ENCODE assay signal across 1 cellular context in the genomic region with DNA sequence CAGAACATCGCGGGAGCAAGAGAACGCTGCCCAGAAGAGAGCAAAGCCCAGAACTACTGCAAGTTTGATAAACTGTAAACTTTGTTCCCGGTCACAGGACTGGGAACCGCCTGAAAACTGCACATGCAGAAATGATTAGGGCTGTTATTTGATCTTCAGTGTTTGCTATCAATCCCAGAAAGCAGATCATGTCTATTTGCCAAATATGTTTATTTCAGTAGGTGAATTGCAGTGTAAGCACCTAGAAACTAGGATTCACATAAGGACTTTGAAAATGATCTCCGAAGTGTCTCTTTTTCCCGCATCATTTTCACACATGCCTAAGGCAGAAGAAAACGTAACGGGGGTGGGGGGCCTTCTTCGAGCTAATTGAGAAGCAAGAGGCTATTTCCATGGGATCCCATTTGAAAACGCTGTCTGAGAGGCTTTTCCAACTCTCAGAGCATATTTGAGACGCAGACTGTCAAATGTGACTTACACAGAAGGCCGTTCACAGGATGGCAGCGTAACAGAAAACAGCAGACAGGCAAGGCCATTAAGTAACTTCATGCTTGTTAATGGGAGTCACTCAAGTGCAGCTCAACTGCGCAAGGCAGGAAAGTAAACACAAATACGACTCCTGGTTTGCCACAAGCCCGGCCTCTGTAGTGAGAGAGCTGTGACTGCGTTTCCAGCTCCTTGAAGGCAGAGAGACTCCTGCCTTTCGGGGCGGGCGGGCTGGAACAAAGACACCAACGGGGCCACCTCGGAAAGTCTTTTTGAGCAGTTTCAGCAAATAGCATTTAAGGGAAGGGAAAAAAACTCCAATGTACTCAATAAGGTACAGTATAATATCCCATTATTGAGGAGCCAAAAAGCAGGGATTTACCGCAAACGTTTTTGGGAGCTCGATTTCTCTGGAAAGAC.
TF ChIP-seq lines count a peak whose summit lies in the region.

No MANE protein-coding gene starts in this region.

TF ChIP-seq in HepG2, 621 proteins besides CTCF, POLR2A, EP300 and RAD21 (continued from another document and continues in another):
- TF ChIP-seq AHDC1 (CRISPR knock-in tag; IDR thresholded peaks at IDR 0.05; ENCODE audit: borderline replicate concordance) (0 out of 2 replicates have a peak, but pooled peaks have one; percentile 32), ZFAT (CRISPR knock-in tag; conservative IDR thresholded peaks at IDR 0.05) (no peak), MEF2D (CRISPR knock-in tag; IDR thresholded peaks at IDR 0.05) (peak; percentile 71), ATF7-NPFF (CRISPR knock-in tag; IDR thresholded peaks at IDR 0.05; ENCODE audit: low read depth) (peak; percentile 81; the same call in 1 of the 2 replicates), LCORL (IDR thresholded peaks at IDR 0.05) (no peak), LCORL (CRISPR knock-in tag; IDR thresholded peaks at IDR 0.05) (peak; percentile 93), ZBTB21 (CRISPR knock-in tag; IDR thresholded peaks at IDR 0.05) (no peak), MLLT10 (CRISPR knock-in tag; IDR thresholded peaks at IDR 0.05) (no peak), ZNF292 (CRISPR knock-in tag; IDR thresholded peaks at IDR 0.05; ENCODE audit: borderline replicate concordance, low read depth) (peak; percentile 99), ZNF629 (CRISPR knock-in tag; conservative IDR thresholded peaks at IDR 0.05) (peak; percentile 63), ZNF792 (CRISPR knock-in tag; IDR thresholded peaks at IDR 0.05) (peak; percentile 80), UBTF (CRISPR knock-in tag; IDR thresholded peaks at IDR 0.05) (peak; percentile 96), ERF (CRISPR knock-in tag; IDR thresholded peaks at IDR 0.05) (peak; percentile 87), REXO4 (CRISPR knock-in tag; IDR thresholded peaks at IDR 0.05; ENCODE audit: borderline replicate concordance) (no peak), BCL6 (CRISPR knock-in tag; IDR thresholded peaks at IDR 0.05) (peak; percentile 88), KDM4B (CRISPR knock-in tag; IDR thresholded peaks at IDR 0.05) (peak; percentile 93), RXRB (CRISPR knock-in tag; IDR thresholded peaks at IDR 0.05; ENCODE audit: borderline replicate concordance) (peak; percentile 70), SIX1 (CRISPR knock-in tag; IDR thresholded peaks at IDR 0.05; ENCODE audit: borderline replicate concordance) (peak; percentile 45), CHCHD3 (CRISPR knock-in tag; IDR thresholded peaks at IDR 0.05) (no peak), ZNF790 (CRISPR knock-in tag; IDR thresholded peaks at IDR 0.05; ENCODE audit: borderline replicate concordance) (no peak), SMAD9 (CRISPR knock-in tag; IDR thresholded peaks at IDR 0.05) (no peak), NFE2L2 (IDR thresholded peaks at IDR 0.05; ENCODE audit: low read length) (no peak), SP1 (IDR thresholded peaks at IDR 0.05) (no peak), SP1 (CRISPR knock-in tag; IDR thresholded peaks at IDR 0.05) (no peak; the same call in 1 of the 2 replicates), ZIK1 (CRISPR knock-in tag; IDR thresholded peaks at IDR 0.05; ENCODE audit: borderline replicate concordance, low read depth) (no peak), ZNF446 (CRISPR knock-in tag; IDR thresholded peaks at IDR 0.05) (0 out of 2 replicates have a peak, but pooled peaks have one; percentile 16), ARNTL (CRISPR knock-in tag; IDR thresholded peaks at IDR 0.05) (no peak), ZFP36L2 (CRISPR knock-in tag; IDR thresholded peaks at IDR 0.05) (no peak), HHEX (CRISPR knock-in tag; IDR thresholded peaks at IDR 0.05) (peak; percentile 68), ZNF124 (CRISPR knock-in tag; IDR thresholded peaks at IDR 0.05) (peak; percentile 93), GABPA (IDR thresholded peaks at IDR 0.05; ENCODE audit: low read depth, low read length) (no peak), GABPA (CRISPR knock-in tag; IDR thresholded peaks at IDR 0.05; ENCODE audit: low read depth) (peak; percentile 51; the same call in 1 of the 2 replicates), ARHGAP35 (CRISPR knock-in tag; IDR thresholded peaks at IDR 0.05; ENCODE audit: borderline replicate concordance) (peak; percentile 75; the same call in 1 of the 2 replicates), NFRKB (IDR thresholded peaks at IDR 0.05) (no peak), ZNF766 (CRISPR knock-in tag; IDR thresholded peaks at IDR 0.05; ENCODE audit: borderline replicate concordance) (no peak; the same call in 1 of the 2 replicates), SOX6 (IDR thresholded peaks at IDR 0.05) (no peak), SOX6 (CRISPR knock-in tag; IDR thresholded peaks at IDR 0.05) (peak; percentile 89), SSRP1 (CRISPR knock-in tag; IDR thresholded peaks at IDR 0.05) (no peak), HMG20A (CRISPR knock-in tag; IDR thresholded peaks at IDR 0.05; ENCODE audit: borderline replicate concordance) (peak; percentile 79), CREB1 (IDR thresholded peaks at IDR 0.05) (no peak), CREB1 (CRISPR knock-in tag; IDR thresholded peaks at IDR 0.05) (no peak), ZNF354B (CRISPR knock-in tag; IDR thresholded peaks at IDR 0.05) (peak; percentile 72; the same call in 1 of the 2 replicates), AKAP8 (CRISPR knock-in tag; IDR thresholded peaks at IDR 0.05) (0 out of 2 replicates have a peak, but pooled peaks have one; percentile 68), RNF2 (conservative IDR thresholded peaks at IDR 0.05; ENCODE audit: low read depth) (peak; percentile 74; the same call in 1 of the 2 replicates)
- TF ChIP-seq, protein P1, sequence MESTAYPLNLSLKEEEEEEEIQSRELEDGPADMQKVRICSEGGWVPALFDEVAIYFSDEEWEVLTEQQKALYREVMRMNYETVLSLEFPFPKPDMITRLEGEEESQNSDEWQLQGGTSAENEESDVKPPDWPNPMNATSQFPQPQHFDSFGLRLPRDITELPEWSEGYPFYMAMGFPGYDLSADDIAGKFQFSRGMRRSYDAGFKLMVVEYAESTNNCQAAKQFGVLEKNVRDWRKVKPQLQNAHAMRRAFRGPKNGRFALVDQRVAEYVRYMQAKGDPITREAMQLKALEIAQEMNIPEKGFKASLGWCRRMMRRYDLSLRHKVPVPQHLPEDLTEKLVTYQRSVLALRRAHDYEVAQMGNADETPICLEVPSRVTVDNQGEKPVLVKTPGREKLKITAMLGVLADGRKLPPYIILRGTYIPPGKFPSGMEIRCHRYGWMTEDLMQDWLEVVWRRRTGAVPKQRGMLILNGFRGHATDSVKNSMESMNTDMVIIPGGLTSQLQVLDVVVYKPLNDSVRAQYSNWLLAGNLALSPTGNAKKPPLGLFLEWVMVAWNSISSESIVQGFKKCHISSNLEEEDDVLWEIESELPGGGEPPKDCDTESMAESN (CRISPR knock-in tag; conservative IDR thresholded peaks at IDR 0.05) = peak; percentile 68
- TF ChIP-seq, protein P2, sequence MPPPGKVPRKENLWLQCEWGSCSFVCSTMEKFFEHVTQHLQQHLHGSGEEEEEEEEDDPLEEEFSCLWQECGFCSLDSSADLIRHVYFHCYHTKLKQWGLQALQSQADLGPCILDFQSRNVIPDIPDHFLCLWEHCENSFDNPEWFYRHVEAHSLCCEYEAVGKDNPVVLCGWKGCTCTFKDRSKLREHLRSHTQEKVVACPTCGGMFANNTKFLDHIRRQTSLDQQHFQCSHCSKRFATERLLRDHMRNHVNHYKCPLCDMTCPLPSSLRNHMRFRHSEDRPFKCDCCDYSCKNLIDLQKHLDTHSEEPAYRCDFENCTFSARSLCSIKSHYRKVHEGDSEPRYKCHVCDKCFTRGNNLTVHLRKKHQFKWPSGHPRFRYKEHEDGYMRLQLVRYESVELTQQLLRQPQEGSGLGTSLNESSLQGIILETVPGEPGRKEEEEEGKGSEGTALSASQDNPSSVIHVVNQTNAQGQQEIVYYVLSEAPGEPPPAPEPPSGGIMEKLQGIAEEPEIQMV (CRISPR knock-in tag; IDR thresholded peaks at IDR 0.05; ENCODE audit: low read depth) = no peak
- TF ChIP-seq, protein P3, sequence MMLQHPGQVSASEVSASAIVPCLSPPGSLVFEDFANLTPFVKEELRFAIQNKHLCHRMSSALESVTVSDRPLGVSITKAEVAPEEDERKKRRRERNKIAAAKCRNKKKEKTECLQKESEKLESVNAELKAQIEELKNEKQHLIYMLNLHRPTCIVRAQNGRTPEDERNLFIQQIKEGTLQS (CRISPR knock-in tag; IDR thresholded peaks at IDR 0.05) = no peak; the same call in none of the 2 replicates
- TF ChIP-seq, protein P4, sequence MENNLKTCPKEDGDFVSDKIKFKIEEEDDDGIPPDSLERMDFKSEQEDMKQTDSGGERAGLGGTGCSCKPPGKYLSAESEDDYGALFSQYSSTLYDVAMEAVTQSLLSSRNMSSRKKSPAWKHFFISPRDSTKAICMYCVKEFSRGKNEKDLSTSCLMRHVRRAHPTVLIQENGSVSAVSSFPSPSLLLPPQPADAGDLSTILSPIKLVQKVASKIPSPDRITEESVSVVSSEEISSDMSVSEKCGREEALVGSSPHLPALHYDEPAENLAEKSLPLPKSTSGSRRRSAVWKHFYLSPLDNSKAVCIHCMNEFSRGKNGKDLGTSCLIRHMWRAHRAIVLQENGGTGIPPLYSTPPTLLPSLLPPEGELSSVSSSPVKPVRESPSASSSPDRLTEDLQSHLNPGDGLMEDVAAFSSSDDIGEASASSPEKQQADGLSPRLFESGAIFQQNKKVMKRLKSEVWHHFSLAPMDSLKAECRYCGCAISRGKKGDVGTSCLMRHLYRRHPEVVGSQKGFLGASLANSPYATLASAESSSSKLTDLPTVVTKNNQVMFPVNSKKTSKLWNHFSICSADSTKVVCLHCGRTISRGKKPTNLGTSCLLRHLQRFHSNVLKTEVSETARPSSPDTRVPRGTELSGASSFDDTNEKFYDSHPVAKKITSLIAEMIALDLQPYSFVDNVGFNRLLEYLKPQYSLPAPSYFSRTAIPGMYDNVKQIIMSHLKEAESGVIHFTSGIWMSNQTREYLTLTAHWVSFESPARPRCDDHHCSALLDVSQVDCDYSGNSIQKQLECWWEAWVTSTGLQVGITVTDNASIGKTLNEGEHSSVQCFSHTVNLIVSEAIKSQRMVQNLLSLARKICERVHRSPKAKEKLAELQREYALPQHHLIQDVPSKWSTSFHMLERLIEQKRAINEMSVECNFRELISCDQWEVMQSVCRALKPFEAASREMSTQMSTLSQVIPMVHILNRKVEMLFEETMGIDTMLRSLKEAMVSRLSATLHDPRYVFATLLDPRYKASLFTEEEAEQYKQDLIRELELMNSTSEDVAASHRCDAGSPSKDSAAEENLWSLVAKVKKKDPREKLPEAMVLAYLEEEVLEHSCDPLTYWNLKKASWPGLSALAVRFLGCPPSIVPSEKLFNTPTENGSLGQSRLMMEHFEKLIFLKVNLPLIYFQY (CRISPR knock-in tag; IDR thresholded peaks at IDR 0.05; ENCODE audit: borderline replicate concordance) = no peak
- TF ChIP-seq, protein P5, sequence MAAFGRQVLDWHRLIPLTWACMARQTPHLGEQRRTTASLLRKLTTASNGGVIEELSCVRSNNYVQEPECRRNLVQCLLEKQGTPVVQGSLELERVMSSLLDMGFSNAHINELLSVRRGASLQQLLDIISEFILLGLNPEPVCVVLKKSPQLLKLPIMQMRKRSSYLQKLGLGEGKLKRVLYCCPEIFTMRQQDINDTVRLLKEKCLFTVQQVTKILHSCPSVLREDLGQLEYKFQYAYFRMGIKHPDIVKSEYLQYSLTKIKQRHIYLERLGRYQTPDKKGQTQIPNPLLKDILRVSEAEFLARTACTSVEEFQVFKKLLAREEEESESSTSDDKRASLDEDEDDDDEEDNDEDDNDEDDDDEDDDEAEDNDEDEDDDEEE (CRISPR knock-in tag; IDR thresholded peaks at IDR 0.05) = no peak
